Comparison of ENCODE assay signal across 27 cellular contexts in genomic region chr19:35310331-35310730, GRCh38. TPM values are rescaled to one million over a fixed set of nuclear protein-coding genes. Genes with fewer than 3 reads are reported as not detected.
DNase-seq lines count a peak whose midpoint lies in the region; ATAC-seq and TF ChIP-seq lines count a peak whose summit lies in the region.
"Had no signal": no experiment of that assay in that cellular context is flagged by ENCODE, and none has a peak within 500 bp of the region (broad histone marks: within the 10 kb centered on the region; RNA-seq: fewer than 3 reads in every experiment).

No MANE protein-coding gene starts in this region.

- no peak overlapping the region for H2BK120ac ChIP-seq in neuronal stem cell (ENCODE audit: low read depth, low read length)

- peak overlapping the region; percentile 14 to 48 for H3K27ac Mint-ChIP-seq in stimulated activated naive CD8-positive, alpha-beta T cell treated with anti-CD3 and anti-CD28 coated beads, Interleukin-15, amount 100 ng/mL, for 72 hours
- H3K27ac Mint-ChIP-seq in activated T-helper 17 cell treated with anti-CD3 and anti-CD28 coated beads, Interleukin-2, amount 50 U/mL, for 72 hours: peak overlapping the region; percentile 21
- peak overlapping the region; percentile 48 for H3K27ac Mint-ChIP-seq in type B pancreatic cell

- H3K4me1 ChIP-seq in neuronal stem cell (ENCODE audit: control insufficient read depth in 2 of 2, insufficient read depth in 1 of 2, low read depth in 1 of 2, low read length in 2 of 2): peaks cover 4% of the 10 kb centered on the region in 2 donors

- no peak overlapping the region for H3K4ac ChIP-seq in neuronal stem cell (ENCODE audit: low read length)

- no peak overlapping the region for H3K27ac ChIP-seq in neuronal stem cell (replicated peaks; ENCODE audit: low read length)
- H3K27ac ChIP-seq: HL-60 had no signal

- H3K27me3 ChIP-seq in neuronal stem cell (ENCODE audit: control insufficient read depth in 3 of 3, insufficient read depth in 3 of 3, low read depth in 1 of 3, low read length in 3 of 3): peaks cover 0 to 13% (median 0%) of the 10 kb centered on the region in 3 experiments

- H3K9me3 ChIP-seq in neuronal stem cell (replicated peaks in 1 of 2; ENCODE audit: control insufficient read depth in 2 of 2, insufficient read depth in 1 of 2, low read depth in 1 of 2, low read length in 2 of 2): peaks cover 0 to 1% of the 10 kb centered on the region in 2 donors
- H3K9me3 ChIP-seq: SK-N-SH had no signal

- ATAC-seq in stimulated activated naive CD8-positive, alpha-beta T cell treated with anti-CD3 and anti-CD28 coated beads, Interleukin-15, amount 100 ng/mL, for 72 hours: peak; percentile 50
- no peak for ATAC-seq in stimulated activated naive CD8-positive, alpha-beta T cell treated with anti-CD3 and anti-CD28 coated beads, Interleukin-15, Interleukin-2, amounts not matched to agents 100 U/mL and 50 U/mL, for 24 hours
- peak; percentile 28 for ATAC-seq in activated T-helper 17 cell treated with anti-CD3 and anti-CD28 coated beads, Interleukin-2, amount 50 U/mL, for 72 hours (replicated peaks)

- peaks cover 25% of the 10 kb centered on the region for H3K27me3 Mint-ChIP-seq in stimulated activated naive CD8-positive, alpha-beta T cell treated with anti-CD3 and anti-CD28 coated beads, Interleukin-15, amount 100 ng/mL, for 72 hours
- H3K27me3 Mint-ChIP-seq in activated T-helper 17 cell treated with anti-CD3 and anti-CD28 coated beads, Interleukin-2, amount 50 U/mL, for 72 hours: peaks cover 6% of the 10 kb centered on the region
- no peaks in the 10 kb centered on the region for H3K27me3 Mint-ChIP-seq in type B pancreatic cell

- H3K23ac ChIP-seq in neuronal stem cell (ENCODE audit: low read depth, low read length, poor library complexity): no peak overlapping the region

- no peak overlapping the region for H4K8ac ChIP-seq in neuronal stem cell (ENCODE audit: low read depth, low read length)

- TF ChIP-seq CTCF in type B pancreatic cell (conservative IDR thresholded peaks at IDR 0.05): no peak

- H2BK5ac ChIP-seq in neuronal stem cell (ENCODE audit: low read length): no peak overlapping the region

- no peak overlapping the region for H2BK12ac ChIP-seq in neuronal stem cell (ENCODE audit: low read length)

- H3K9ac ChIP-seq in neuronal stem cell (ENCODE audit: low read depth, low read length, poor library complexity): no peak overlapping the region
- H3K9ac ChIP-seq: SK-N-SH had no signal

- H3K4me2 ChIP-seq in neuronal stem cell (ENCODE audit: insufficient read depth, low read length, poor library complexity, severe bottlenecking): no peak overlapping the region
- H3K4me2 ChIP-seq: SK-N-SH had no signal

- no peaks in the 10 kb centered on the region for H3K79me1 ChIP-seq in neuronal stem cell (ENCODE audit: low read depth, low read length)

- no peak overlapping the region for H3K14ac ChIP-seq in neuronal stem cell (ENCODE audit: low read length)

- no peak overlapping the region for H2AFZ ChIP-seq in neuronal stem cell (ENCODE audit: low read length)

- no peak overlapping the region for H3K4me3 Mint-ChIP-seq in stimulated activated naive CD8-positive, alpha-beta T cell treated with anti-CD3 and anti-CD28 coated beads, Interleukin-15, amount 100 ng/mL, for 72 hours
- no peak overlapping the region for H3K4me3 Mint-ChIP-seq in activated T-helper 17 cell treated with anti-CD3 and anti-CD28 coated beads, Interleukin-2, amount 50 U/mL, for 72 hours
- no peak overlapping the region for H3K4me3 Mint-ChIP-seq in type B pancreatic cell
- H3K4me3 Mint-ChIP-seq: CD14-positive monocyte had no signal

- peaks cover 12% of the 10 kb centered on the region for H3K4me1 Mint-ChIP-seq in stimulated activated naive CD8-positive, alpha-beta T cell treated with anti-CD3 and anti-CD28 coated beads, Interleukin-15, amount 100 ng/mL, for 72 hours
- no peaks in the 10 kb centered on the region for H3K4me1 Mint-ChIP-seq in activated T-helper 17 cell treated with anti-CD3 and anti-CD28 coated beads, Interleukin-2, amount 50 U/mL, for 72 hours
- H3K4me1 Mint-ChIP-seq in type B pancreatic cell (ENCODE audit: unreplicated experiment): peaks cover 25% of the 10 kb centered on the region

- H3K4me3 ChIP-seq in neuronal stem cell (ENCODE audit: low read length in 2 of 2): no peak overlapping the region

- no peak overlapping the region for H2BK15ac ChIP-seq in neuronal stem cell (ENCODE audit: low read length)

- no CpG with 5 or more reads among the region's 12 CpGs for WGBS in neuronal stem cell (ENCODE audit: extremely low coverage in 2 of 2, insufficient read length in 2 of 2, insufficient replicate concordance in 1 of 2), 2 donors

- no peaks in the 10 kb centered on the region for H3K36me3 Mint-ChIP-seq in activated T-helper 17 cell treated with anti-CD3 and anti-CD28 coated beads, Interleukin-2, amount 50 U/mL, for 72 hours (ENCODE audit: low read depth)
- H3K36me3 Mint-ChIP-seq in type B pancreatic cell: no peaks in the 10 kb centered on the region

- H4K91ac ChIP-seq in neuronal stem cell (ENCODE audit: low read depth, low read length, poor library complexity): no peak overlapping the region

- H3K9me3 Mint-ChIP-seq in stimulated activated naive CD8-positive, alpha-beta T cell treated with anti-CD3 and anti-CD28 coated beads, Interleukin-15, amount 100 ng/mL, for 72 hours: no peaks in the 10 kb centered on the region
- H3K9me3 Mint-ChIP-seq in activated T-helper 17 cell treated with anti-CD3 and anti-CD28 coated beads, Interleukin-2, amount 50 U/mL, for 72 hours: no peaks in the 10 kb centered on the region
- no peaks in the 10 kb centered on the region for H3K9me3 Mint-ChIP-seq in type B pancreatic cell

- H3K18ac ChIP-seq in neuronal stem cell (ENCODE audit: low read length): no peak overlapping the region

- peak overlapping the region; percentile 88 for H2AK5ac ChIP-seq in neuronal stem cell (ENCODE audit: low read depth, low read length)

- DNase-seq in stimulated activated naive CD8-positive, alpha-beta T cell treated with anti-CD3 and anti-CD28 coated beads, Interleukin-15, amount 100 ng/mL, for 72 hours: no peak
- DNase-seq in stimulated activated naive CD8-positive, alpha-beta T cell treated with anti-CD3 and anti-CD28 coated beads, Interleukin-15, Interleukin-2, amounts not matched to agents 100 U/mL and 50 U/mL, for 24 hours: no peak
- DNase-seq in neuronal stem cell (ENCODE audit: low spot score): no peak
- DNase-seq in type B pancreatic cell (ENCODE audit: extremely low spot score, unreplicated experiment): no peak
- no peak for DNase-seq in hypothalamus (lab: John Stamatoyannopoulos, UW)
- no peak for DNase-seq in DMS153 (lab: John Stamatoyannopoulos, UW)
- DNase-seq in NCI-H2081 (lab: John Stamatoyannopoulos, UW): no peak
- DNase-seq: COR-L47, DMS 273 treated with DMSO at 0.1 percent for 48 hours, GDM1, H7, IMR-90, NCI-H1092 treated with DMSO at 0.1 percent for 48 hours, NCI-H146, NCI-H2029 treated with DMSO at 0.1 percent for 48 hours, NCI-H2171 treated with DMSO at 0.1 percent for 48 hours, NCI-H748 treated with DMSO at 0.1 percent for 48 hours, SHP77 treated with DMSO at 0.1 percent for 48 hours, SK-N-SH had no signal

- no peaks in the 10 kb centered on the region for H3K36me3 ChIP-seq in neuronal stem cell (replicated peaks in 1 of 2; ENCODE audit: control insufficient read depth in 2 of 2, insufficient read depth in 2 of 2, low read length in 2 of 2)

RNA-seq across cellular contexts. Expression of gene MAG, which starts 18.4 kb away (rescaled TPM):
- total RNA-seq in activated T-helper 17 cell treated with anti-CD3 and anti-CD28 coated beads, Interleukin-2, amount 50 U/mL, for 72 hours: under 1 TPM; 0.24 to 0.50 TPM
- polyA plus RNA-seq in neuronal stem cell (2013, experiment 1 of 2): not detected
- not detected for polyA plus RNA-seq in neuronal stem cell (2013, experiment 2 of 2)
- total RNA-seq in type B pancreatic cell (ENCODE audit: low replicate concordance): 2.1 TPM in 1 of 2 replicates, not detected in the other
- total RNA-seq: A673, Daoy, IMR-90, LHCN-M2, NCI-H460, RPMI7951 had no signal
- polyA plus RNA-seq: CD14-positive monocyte, IMR-90, SK-N-SH had no signal

RNA-seq across cellular contexts. Expression of gene CD22, which starts 18.7 kb away (rescaled TPM):
- total RNA-seq in activated T-helper 17 cell treated with anti-CD3 and anti-CD28 coated beads, Interleukin-2, amount 50 U/mL, for 72 hours: 10 to 100 TPM in 1 of 2 donors, 1 to 10 TPM in 1; 5.3 to 11.7 TPM
- not detected for polyA plus RNA-seq in neuronal stem cell (2013, experiment 1 of 2)
- polyA plus RNA-seq in neuronal stem cell (2013, experiment 2 of 2): 0.04 TPM
- total RNA-seq in type B pancreatic cell (ENCODE audit: low replicate concordance): 0.92 and 2.1 TPM in 2 replicates
- total RNA-seq: A673, Daoy, H7, NCI-H460 had no signal

RNA-seq across cellular contexts. Expression of gene HAMP, which starts 28.0 kb away (rescaled TPM):
- total RNA-seq in activated T-helper 17 cell treated with anti-CD3 and anti-CD28 coated beads, Interleukin-2, amount 50 U/mL, for 72 hours: under 1 TPM; 0.11 to 0.22 TPM
- polyA plus RNA-seq in neuronal stem cell (2013, experiment 1 of 2): not detected
- polyA plus RNA-seq in neuronal stem cell (2013, experiment 2 of 2): 0.01 TPM
- 0.59 and 1.2 TPM in 2 replicates for total RNA-seq in type B pancreatic cell (ENCODE audit: low replicate concordance)
- total RNA-seq: Daoy, H7, LHCN-M2, NCI-H460, RPMI7951 had no signal
- polyA plus RNA-seq: CD14-positive monocyte, IMR-90, SK-N-SH had no signal

RNA-seq across cellular contexts. Expression of gene FFAR1, which starts 37.4 kb away (rescaled TPM):
- total RNA-seq in activated T-helper 17 cell treated with anti-CD3 and anti-CD28 coated beads, Interleukin-2, amount 50 U/mL, for 72 hours: under 1 TPM; 0.42 to 0.54 TPM
- polyA plus RNA-seq in neuronal stem cell (2013, experiment 1 of 2): not detected
- polyA plus RNA-seq in neuronal stem cell (2013, experiment 2 of 2): not detected
- total RNA-seq in type B pancreatic cell (ENCODE audit: low replicate concordance): 2.1 and 2.7 TPM in 2 replicates
- total RNA-seq: A673, Daoy, H7, IMR-90, LHCN-M2, NCI-H460, RPMI7951 had no signal
- polyA plus RNA-seq: CD14-positive monocyte, IMR-90, SK-N-SH had no signal

RNA-seq across cellular contexts. Expression of gene USF2, which starts 41.6 kb away (rescaled TPM):
- total RNA-seq in activated T-helper 17 cell treated with anti-CD3 and anti-CD28 coated beads, Interleukin-2, amount 50 U/mL, for 72 hours: 100 to 1,000 TPM; 109 to 121 TPM
- polyA plus RNA-seq in neuronal stem cell (2013, experiment 1 of 2): 132 TPM
- 132 TPM for polyA plus RNA-seq in neuronal stem cell (2013, experiment 2 of 2)
- 107 and 133 TPM in 2 replicates for total RNA-seq in type B pancreatic cell (ENCODE audit: low replicate concordance)
